In the genomic region with DNA sequence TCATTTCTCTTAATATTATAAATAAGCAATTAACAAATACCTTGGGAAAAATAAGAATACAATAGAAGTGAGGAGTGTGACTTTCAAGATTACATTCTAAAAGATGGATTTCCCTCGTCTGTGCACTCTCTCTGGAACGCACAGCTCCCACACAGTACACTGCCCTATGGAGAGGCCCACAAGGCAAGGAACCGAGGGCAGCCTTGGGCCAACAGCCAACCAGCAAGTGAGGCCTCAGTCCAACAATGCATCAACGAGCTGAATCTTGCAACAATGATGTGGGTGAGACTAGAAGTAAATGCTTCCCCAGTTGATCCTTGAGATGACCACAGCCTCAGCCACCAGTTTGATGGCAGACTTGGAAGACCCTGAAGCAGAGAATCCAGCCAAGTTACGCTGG, we compare ENCODE assay signal across 19 cellular contexts. TPM values are rescaled to one million over a fixed set of nuclear protein-coding genes. Genes with fewer than 3 reads are reported as not detected.
DNase-seq lines count a peak whose midpoint lies in the region; ATAC-seq, FAIRE-seq and TF ChIP-seq lines count a peak whose summit lies in the region.
"Had no signal": no experiment of that assay in that cellular context is flagged by ENCODE, and none has a peak within 500 bp of the region (broad histone marks: within the 10 kb centered on the region; RNA-seq: fewer than 3 reads in every experiment).

No MANE protein-coding gene starts in this region.

- H2AFZ ChIP-seq in HepG2 (ENCODE audit: low read length) = no peak overlapping the region

- no peaks in the 10 kb centered on the region for H3K9me3 ChIP-seq in HepG2 (ENCODE audit: low read length)
- no peaks in the 10 kb centered on the region for H3K9me3 ChIP-seq in right lobe of liver
- no peaks in the 10 kb centered on the region for H3K9me3 ChIP-seq in naive thymus-derived CD4-positive, alpha-beta T cell (ENCODE audit: control insufficient read depth in 2 of 3, low read length in 3 of 3)
- H3K9me3 ChIP-seq: BE2C, SJCRH30 had no signal

- peaks cover 29% of the 10 kb centered on the region for H3K36me3 Mint-ChIP-seq in T-cell
- peaks cover 0 to 33% (median 20%) of the 10 kb centered on the region in 5 donors for H3K36me3 Mint-ChIP-seq in naive thymus-derived CD4-positive, alpha-beta T cell
- peaks cover 36 to 54% of the 10 kb centered on the region in 2 donors for H3K36me3 Mint-ChIP-seq in stimulated activated naive B cell treated with anti-CD40 and anti-IgM and Interleukin-4, amounts not matched to agents 10 μg/mL and 1 μg/mL and 100 μg/mL, for 72 hours

- H3K4me1 ChIP-seq in HepG2 (ENCODE audit: insufficient read depth, low read length) (peaks cover 48% of the 10 kb centered on the region), right lobe of liver (peaks cover 0 to 13% (median 2%) of the 10 kb centered on the region in 4 donors)
- peaks cover 5 to 37% of the 10 kb centered on the region in 2 donors for H3K4me1 ChIP-seq in naive thymus-derived CD4-positive, alpha-beta T cell (ENCODE audit: control insufficient read depth in 2 of 2, insufficient read depth in 2 of 2, low read length in 2 of 2)
- H3K4me1 ChIP-seq: SJCRH30 had no signal

- H3K4me3 Mint-ChIP-seq in T-cell = no peak overlapping the region
- H3K4me3 Mint-ChIP-seq in naive thymus-derived CD4-positive, alpha-beta T cell = peak overlapping the region in 4 of 10 donors; percentile 35 to 53 (median 46)
- H3K4me3 Mint-ChIP-seq in stimulated activated naive B cell treated with anti-CD40 and anti-IgM and Interleukin-4, amounts not matched to agents 10 μg/mL and 1 μg/mL and 100 μg/mL, for 72 hours = no peak overlapping the region

- TF ChIP-seq POLR2A in HepG2 (IDR thresholded peaks at IDR 0.05; ENCODE audit: insufficient read depth in 1 of 2, low read depth in 2 of 2, low read length in 2 of 2) (no peak), right lobe of liver (IDR thresholded peaks at IDR 0.05) (no peak), erythroblast (IDR thresholded peaks at IDR 0.05; ENCODE audit: low read length) (no peak)

- WGBS in HepG2 (ENCODE audit: low lambda C conversion rate) = 80% methylated on average over 5 of the region's 5 CpGs
- 88% methylated on average over 3 of the region's 5 CpGs for WGBS in right lobe of liver (ENCODE audit: insufficient coverage, low coverage, low lambda C conversion rate, missing lambda C conversion rate)

- H3K27ac Mint-ChIP-seq in T-cell = peak overlapping the region; percentile 72 to 78
- peak overlapping the region; percentile 52 to 100 (median 93) for H3K27ac Mint-ChIP-seq in naive thymus-derived CD4-positive, alpha-beta T cell
- no peak overlapping the region for H3K27ac Mint-ChIP-seq in stimulated activated naive B cell treated with anti-CD40 and anti-IgM and Interleukin-4, amounts not matched to agents 10 μg/mL and 1 μg/mL and 100 μg/mL, for 72 hours

- ATAC-seq in HepG2 (no peak), right lobe of liver (no peak), T-cell (replicated peaks in 1 of 4) (no peak)
- ATAC-seq in naive thymus-derived CD4-positive, alpha-beta T cell = no peak
- no peak for ATAC-seq in stimulated activated naive B cell treated with anti-CD40 and anti-IgM and Interleukin-4, amounts not matched to agents 10 μg/mL and 1 μg/mL and 100 μg/mL, for 72 hours (replicated peaks)

- H3K4me3 ChIP-seq in HepG2 (replicated peaks in 1 of 3; ENCODE audit: insufficient read depth in 1 of 3, low read depth in 2 of 3, low read length in 3 of 3) (no peak overlapping the region), right lobe of liver (no peak overlapping the region)
- H3K4me3 ChIP-seq in naive thymus-derived CD4-positive, alpha-beta T cell (ENCODE audit: low read length) = no peak overlapping the region
- H3K4me3 ChIP-seq: SJCRH30 had no signal

- TF ChIP-seq EP300 in HepG2 (IDR thresholded peaks at IDR 0.05; ENCODE audit: low read depth in 2 of 2, low read length in 2 of 2) (no peak), HepG2 (CRISPR knock-in tag; IDR thresholded peaks at IDR 0.05; ENCODE audit: borderline replicate concordance) (no peak)

- no peak overlapping the region for H3K9ac ChIP-seq in HepG2 (ENCODE audit: insufficient read depth, low read depth, low read length)

- H3K27me3 ChIP-seq in HepG2 (ENCODE audit: control insufficient read depth in 1 of 2, insufficient read depth in 2 of 2, low read length in 2 of 2) (no peaks in the 10 kb centered on the region), right lobe of liver (no peaks in the 10 kb centered on the region)
- no peaks in the 10 kb centered on the region for H3K27me3 ChIP-seq in naive thymus-derived CD4-positive, alpha-beta T cell (ENCODE audit: control insufficient read depth in 2 of 2, insufficient read depth in 2 of 2, low read length in 2 of 2)
- H3K27me3 ChIP-seq: BE2C, SJCRH30 had no signal

- TF ChIP-seq RAD21 in HepG2 (CRISPR knock-in tag; IDR thresholded peaks at IDR 0.05) = no peak

- DNase-seq in HepG2 (ENCODE audit: low spot score) = no peak
- no peak for DNase-seq in right lobe of liver
- no peak for DNase-seq in T-cell
- no peak for DNase-seq in naive thymus-derived CD4-positive, alpha-beta T cell
- DNase-seq in stimulated activated naive B cell treated with anti-CD40 and anti-IgM and Interleukin-4, amounts not matched to agents 10 μg/mL and 1 μg/mL and 100 μg/mL, for 72 hours = no peak
- no peak for DNase-seq in GOT3 (lab: John Stamatoyannopoulos, UW)
- no peak for DNase-seq in erythroblast (lab: John Stamatoyannopoulos, UW)
- DNase-seq: DMS153, EL, HCEC 1CT, KG1, NCI-H1048, NCI-H226, NCI-H526 treated with DMSO at 0.1 percent for 48 hours, OCI-M1, RPMI8226, SJCRH30 had no signal

- no peak overlapping the region for H3K4me2 ChIP-seq in HepG2 (ENCODE audit: low read depth, low read length)

- H3K27ac ChIP-seq in HepG2 (ENCODE audit: extremely low read length, insufficient read depth, low read length) = no peak overlapping the region
- no peak overlapping the region for H3K27ac ChIP-seq in right lobe of liver
- H3K27ac ChIP-seq in naive thymus-derived CD4-positive, alpha-beta T cell (ENCODE audit: low read depth, low read length) = peak overlapping the region; percentile 4
- H3K27ac ChIP-seq: SJCRH30 had no signal

- peaks cover 41 to 59% (median 58%) of the 10 kb centered on the region in 3 donors for H3K4me1 Mint-ChIP-seq in T-cell
- H3K4me1 Mint-ChIP-seq in naive thymus-derived CD4-positive, alpha-beta T cell = peaks cover 23 to 75% (median 59%) of the 10 kb centered on the region in 7 donors
- peaks cover 5 to 15% of the 10 kb centered on the region in 2 donors for H3K4me1 Mint-ChIP-seq in stimulated activated naive B cell treated with anti-CD40 and anti-IgM and Interleukin-4, amounts not matched to agents 10 μg/mL and 1 μg/mL and 100 μg/mL, for 72 hours

- H4K20me1 ChIP-seq in HepG2 (ENCODE audit: insufficient read depth, low read length) = no peaks in the 10 kb centered on the region

- in situ Hi-C loops in HepG2 (cut with HindIII; ENCODE audit: extremely low pct_ligation_motif_present, low pct_unique_long_range_greater_than_20kb) = loop anchor here (10.0 kb wide), 1 partner anchor 64 kb away; no protein-coding TSS in a partner anchor

- no peaks in the 10 kb centered on the region for H3K27me3 Mint-ChIP-seq in T-cell
- no peaks in the 10 kb centered on the region for H3K27me3 Mint-ChIP-seq in naive thymus-derived CD4-positive, alpha-beta T cell
- H3K27me3 Mint-ChIP-seq in stimulated activated naive B cell treated with anti-CD40 and anti-IgM and Interleukin-4, amounts not matched to agents 10 μg/mL and 1 μg/mL and 100 μg/mL, for 72 hours = no peaks in the 10 kb centered on the region

- peaks cover 0 to 3% (median 0%) of the 10 kb centered on the region in 3 donors for H3K9me3 Mint-ChIP-seq in T-cell
- peaks cover 0 to 9% (median 3%) of the 10 kb centered on the region in 11 donors for H3K9me3 Mint-ChIP-seq in naive thymus-derived CD4-positive, alpha-beta T cell
- H3K9me3 Mint-ChIP-seq in stimulated activated naive B cell treated with anti-CD40 and anti-IgM and Interleukin-4, amounts not matched to agents 10 μg/mL and 1 μg/mL and 100 μg/mL, for 72 hours = peaks cover 5 to 9% of the 10 kb centered on the region in 2 donors

- no peak for TF ChIP-seq CTCF in HepG2 (CRISPR knock-in tag; IDR thresholded peaks at IDR 0.05)
- no peak for TF ChIP-seq CTCF in right lobe of liver (IDR thresholded peaks at IDR 0.05)

- intact Hi-C loops in HepG2 (cut with micrococcal nuclease; ENCODE audit: unreplicated experiment) = loop anchor here (2.0 to 5.0 kb wide), 2 partner anchors 42 to 90 kb away; a partner anchor contains a TSS
- intact Hi-C loops in right lobe of liver (cut with DNase I) = loop anchor here in 1 of 2 donors (10.0 kb wide), 1 partner anchor 74 kb away; a partner anchor contains a TSS
- intact Hi-C loops in naive thymus-derived CD4-positive, alpha-beta T cell (cut with micrococcal nuclease) = loop anchor here in 1 of 2 donors (2.0 to 5.0 kb wide), 2 partner anchors 47 to 198 kb away; a partner anchor contains a TSS

- BruUV-seq in HepG2 (replicated peaks; lab: Mats Ljungman, UMichigan) = no TSS peak

- no peaks in the 10 kb centered on the region for H3K79me2 ChIP-seq in HepG2 (ENCODE audit: insufficient read depth, low read length)

- FAIRE-seq in HepG2 (lab: Jason Lieb, UNC) = no peak

- peaks cover 7 to 22% of the 10 kb centered on the region in 2 experiments; a peak in 4 of 5 replicates for H3K36me3 ChIP-seq in HepG2 (replicated peaks in 1 of 2; ENCODE audit: control insufficient read depth in 1 of 2, insufficient read depth in 2 of 2, low read length in 2 of 2)
- H3K36me3 ChIP-seq in right lobe of liver = peaks cover 0 to 7% (median 0%) of the 10 kb centered on the region in 4 donors
- peaks cover 0 to 11% (median 0%) of the 10 kb centered on the region in 3 experiments for H3K36me3 ChIP-seq in naive thymus-derived CD4-positive, alpha-beta T cell (ENCODE audit: control insufficient read depth in 2 of 3, insufficient read depth in 3 of 3, low read length in 3 of 3)
- H3K36me3 ChIP-seq: BE2C had no signal

- CTCF ChIA-PET in HepG2 (lab: Yijun Ruan, JAX; ENCODE audit: low intra/inter-chr PET ratio, low total read pairs) = no interaction called here
- CTCF ChIA-PET in T-cell (lab: Charles Lee) = interaction anchor here in 1 of 2 donors (1.4 kb wide), 1 partner anchor 37 kb away, joined by 3 read pairs; no protein-coding TSS in a partner anchor
- CTCF ChIA-PET in naive thymus-derived CD4-positive, alpha-beta T cell (lab: Charles Lee) = interaction anchor here (0.9 to 2.6 kb wide), 8 partner anchors 11 to 597 kb away, joined by 3 to 27 read pairs (median 4); a partner anchor contains a TSS

- POLR2A ChIA-PET in HepG2 (lab: Yijun Ruan, JAX) (interaction anchor here (1.6 kb wide), 1 partner anchor 74 kb away, joined by 3 read pairs; a partner anchor contains a TSS), T-cell (lab: Charles Lee) (no interaction called here)
- POLR2A ChIA-PET in naive thymus-derived CD4-positive, alpha-beta T cell (lab: Charles Lee) = interaction anchor here (0.6 to 3.6 kb wide), 8 partner anchors 11 to 433 kb away, joined by 3 to 11 read pairs (median 5); a partner anchor contains a TSS

RNA-seq across cellular contexts. Expression of a gene that starts 34.5 kb away (rescaled TPM):
- total RNA-seq in HepG2 (2016; rRNA removed; fragmentation: Illumina TruSeq; extraction: Trizol) = not detected in 2 replicates
- total RNA-seq in HepG2 (2016; cell fraction: cytosol; rRNA removed; fragmentation: Illumina TruSeq; extraction: Trizol; ENCODE audit: low read depth) = not detected in 2 replicates
- total RNA-seq in HepG2 (2016; cell fraction: insoluble cytoplasmic fraction; rRNA removed; fragmentation: Illumina TruSeq; extraction: Trizol) = not detected in 2 replicates
- total RNA-seq in HepG2 (2016; cell fraction: membrane; rRNA removed; fragmentation: Illumina TruSeq; extraction: Trizol) = not detected in 2 replicates
- total RNA-seq in HepG2 (2016; cell fraction: nucleus; rRNA removed; fragmentation: Illumina TruSeq; extraction: Trizol) = not detected in 2 replicates
- 0.12 and 0.21 TPM in 2 replicates for polyA plus RNA-seq in HepG2 (2011; rRNA removed)
- 0.22 and 0.74 TPM in 2 replicates for polyA plus RNA-seq in HepG2 (2011; cell fraction: cytosol; rRNA removed)
- 0.37 and 0.38 TPM in 2 replicates for polyA plus RNA-seq in HepG2 (2011; cell fraction: nucleus; rRNA removed)
- polyA plus RNA-seq in HepG2 (2012) = not detected in 2 replicates
- not detected in 2 replicates for polyA plus RNA-seq in HepG2 (2016; cell fraction: cytosol; fragmentation: Illumina TruSeq; extraction: Trizol; ENCODE audit: low read depth)
- polyA plus RNA-seq in HepG2 (2016; cell fraction: insoluble cytoplasmic fraction; fragmentation: Illumina TruSeq; extraction: Trizol; ENCODE audit: low read depth) = not detected in 2 replicates
- not detected in 2 replicates for polyA plus RNA-seq in HepG2 (2016; cell fraction: membrane; fragmentation: Illumina TruSeq; extraction: Trizol; ENCODE audit: low read depth)
- not detected in 2 replicates for polyA plus RNA-seq in HepG2 (2016; cell fraction: nucleus; fragmentation: Illumina TruSeq; extraction: Trizol; ENCODE audit: insufficient read depth, low read depth)
- polyA minus RNA-seq in HepG2 (2011; rRNA and poly(A)+ RNA removed; ENCODE audit: low replicate concordance) = not detected in 2 replicates
- not detected in 2 replicates for polyA minus RNA-seq in HepG2 (2011; cell fraction: cytosol; rRNA and poly(A)+ RNA removed)
- not detected in 2 replicates for polyA minus RNA-seq in HepG2 (2011; cell fraction: nucleus; rRNA and poly(A)+ RNA removed)
- total RNA-seq in right lobe of liver = under 1 TPM in 2 of 6 experiments, not detected in 4; 0.74 to 0.93 TPM
- 1 to 10 TPM in 1 of 5 donors, under 1 TPM in 2, not detected in 2; 0.44 to 1.6 (median 0.59) TPM for total RNA-seq in T-cell
- under 1 TPM in 1 of 5 experiments, not detected in 4; 0.89 TPM for total RNA-seq in naive thymus-derived CD4-positive, alpha-beta T cell
- polyA plus RNA-seq in naive thymus-derived CD4-positive, alpha-beta T cell = not detected
- total RNA-seq: M059J, SJCRH30 had no signal

RNA-seq across cellular contexts. Expression of a gene that starts 40.6 kb away (rescaled TPM):
- total RNA-seq in HepG2 (2016; rRNA removed; fragmentation: Illumina TruSeq; extraction: Trizol) (46.8 and 63.4 TPM in 2 replicates), right lobe of liver (10 to 100 TPM; 10.3 to 18.2 (median 11.3) TPM), T-cell (10 to 100 TPM; 23.2 to 33.5 (median 28.7) TPM)
- 4.3 and 4.6 TPM in 2 replicates for total RNA-seq in HepG2 (2016; cell fraction: cytosol; rRNA removed; fragmentation: Illumina TruSeq; extraction: Trizol; ENCODE audit: low read depth)
- 45.4 and 62.9 TPM in 2 replicates for total RNA-seq in HepG2 (2016; cell fraction: insoluble cytoplasmic fraction; rRNA removed; fragmentation: Illumina TruSeq; extraction: Trizol)
- total RNA-seq in HepG2 (2016; cell fraction: membrane; rRNA removed; fragmentation: Illumina TruSeq; extraction: Trizol) = 15.5 and 16.7 TPM in 2 replicates
- 27.9 and 28.4 TPM in 2 replicates for total RNA-seq in HepG2 (2016; cell fraction: nucleus; rRNA removed; fragmentation: Illumina TruSeq; extraction: Trizol)
- polyA plus RNA-seq in HepG2 (2011; rRNA removed) = 34.4 and 36.6 TPM in 2 replicates
- 23.0 and 32.0 TPM in 2 replicates for polyA plus RNA-seq in HepG2 (2011; cell fraction: cytosol; rRNA removed)
- 12.1 and 17.5 TPM in 2 replicates for polyA plus RNA-seq in HepG2 (2011; cell fraction: nucleus; rRNA removed)
- 23.7 and 26.2 TPM in 2 replicates for polyA plus RNA-seq in HepG2 (2012)
- polyA plus RNA-seq in HepG2 (2016; cell fraction: cytosol; fragmentation: Illumina TruSeq; extraction: Trizol; ENCODE audit: low read depth) = 2.5 TPM in 2 replicates
- polyA plus RNA-seq in HepG2 (2016; cell fraction: insoluble cytoplasmic fraction; fragmentation: Illumina TruSeq; extraction: Trizol; ENCODE audit: low read depth) = 55.4 and 56.5 TPM in 2 replicates
- 6.5 and 7.2 TPM in 2 replicates for polyA plus RNA-seq in HepG2 (2016; cell fraction: membrane; fragmentation: Illumina TruSeq; extraction: Trizol; ENCODE audit: low read depth)
- polyA plus RNA-seq in HepG2 (2016; cell fraction: nucleus; fragmentation: Illumina TruSeq; extraction: Trizol; ENCODE audit: insufficient read depth, low read depth) = 33.3 and 36.2 TPM in 2 replicates
- polyA minus RNA-seq in HepG2 (2011; rRNA and poly(A)+ RNA removed; ENCODE audit: low replicate concordance) = 24.9 and 38.7 TPM in 2 replicates
- 27.8 and 30.8 TPM in 2 replicates for polyA minus RNA-seq in HepG2 (2011; cell fraction: cytosol; rRNA and poly(A)+ RNA removed)
- polyA minus RNA-seq in HepG2 (2011; cell fraction: nucleus; rRNA and poly(A)+ RNA removed) = 26.4 and 34.6 TPM in 2 replicates
- total RNA-seq in naive thymus-derived CD4-positive, alpha-beta T cell = 10 to 100 TPM; 24.5 to 41.9 (median 30.6) TPM
- polyA plus RNA-seq in naive thymus-derived CD4-positive, alpha-beta T cell = 10 to 100 TPM; 21.2 to 26.3 TPM

RNA-seq across cellular contexts. Expression of a gene that starts 40.6 kb away (rescaled TPM):
- total RNA-seq in HepG2 (2016; rRNA removed; fragmentation: Illumina TruSeq; extraction: Trizol) = 5.4 and 5.6 TPM in 2 replicates
- total RNA-seq in HepG2 (2016; cell fraction: cytosol; rRNA removed; fragmentation: Illumina TruSeq; extraction: Trizol; ENCODE audit: low read depth) = 1.1 and 1.2 TPM in 2 replicates
- total RNA-seq in HepG2 (2016; cell fraction: insoluble cytoplasmic fraction; rRNA removed; fragmentation: Illumina TruSeq; extraction: Trizol) = 4.7 and 5.2 TPM in 2 replicates
- 3.0 TPM in 2 replicates for total RNA-seq in HepG2 (2016; cell fraction: membrane; rRNA removed; fragmentation: Illumina TruSeq; extraction: Trizol)
- 3.8 and 4.4 TPM in 2 replicates for total RNA-seq in HepG2 (2016; cell fraction: nucleus; rRNA removed; fragmentation: Illumina TruSeq; extraction: Trizol)
- polyA plus RNA-seq in HepG2 (2011; rRNA removed) = 4.6 and 5.3 TPM in 2 replicates
- polyA plus RNA-seq in HepG2 (2011; cell fraction: cytosol; rRNA removed) = 4.0 and 4.4 TPM in 2 replicates
- 6.4 and 7.0 TPM in 2 replicates for polyA plus RNA-seq in HepG2 (2011; cell fraction: nucleus; rRNA removed)
- polyA plus RNA-seq in HepG2 (2012) = 3.5 and 3.7 TPM in 2 replicates
- polyA plus RNA-seq in HepG2 (2016; cell fraction: cytosol; fragmentation: Illumina TruSeq; extraction: Trizol; ENCODE audit: low read depth) = 0.60 and 0.69 TPM in 2 replicates
- 5.0 and 5.2 TPM in 2 replicates for polyA plus RNA-seq in HepG2 (2016; cell fraction: insoluble cytoplasmic fraction; fragmentation: Illumina TruSeq; extraction: Trizol; ENCODE audit: low read depth)
- polyA plus RNA-seq in HepG2 (2016; cell fraction: membrane; fragmentation: Illumina TruSeq; extraction: Trizol; ENCODE audit: low read depth) = 1.2 and 1.6 TPM in 2 replicates
- 5.2 and 5.3 TPM in 2 replicates for polyA plus RNA-seq in HepG2 (2016; cell fraction: nucleus; fragmentation: Illumina TruSeq; extraction: Trizol; ENCODE audit: insufficient read depth, low read depth)
- 2.1 and 16.1 TPM in 2 replicates for polyA minus RNA-seq in HepG2 (2011; rRNA and poly(A)+ RNA removed; ENCODE audit: low replicate concordance)
- polyA minus RNA-seq in HepG2 (2011; cell fraction: cytosol; rRNA and poly(A)+ RNA removed) = 4.9 and 5.5 TPM in 2 replicates
- 5.0 and 6.8 TPM in 2 replicates for polyA minus RNA-seq in HepG2 (2011; cell fraction: nucleus; rRNA and poly(A)+ RNA removed)
- 1 to 10 TPM; 1.8 to 3.2 (median 2.0) TPM for total RNA-seq in right lobe of liver
- total RNA-seq in T-cell = 10 to 100 TPM in 4 of 5 donors, 1 to 10 TPM in 1; 9.4 to 13.4 (median 10.8) TPM
- total RNA-seq in naive thymus-derived CD4-positive, alpha-beta T cell = 10 to 100 TPM in 2 of 5 experiments, 1 to 10 TPM in 3; 8.3 to 13.8 (median 9.5) TPM
- 1 to 10 TPM; 5.8 to 8.7 TPM for polyA plus RNA-seq in naive thymus-derived CD4-positive, alpha-beta T cell

RNA-seq across cellular contexts. Expression of a gene that starts 47.6 kb away (rescaled TPM):
- not detected in 2 replicates for total RNA-seq in HepG2 (2016; rRNA removed; fragmentation: Illumina TruSeq; extraction: Trizol)
- total RNA-seq in HepG2 (2016; cell fraction: cytosol; rRNA removed; fragmentation: Illumina TruSeq; extraction: Trizol; ENCODE audit: low read depth) = not detected in 2 replicates
- total RNA-seq in HepG2 (2016; cell fraction: insoluble cytoplasmic fraction; rRNA removed; fragmentation: Illumina TruSeq; extraction: Trizol) = not detected in 2 replicates
- total RNA-seq in HepG2 (2016; cell fraction: membrane; rRNA removed; fragmentation: Illumina TruSeq; extraction: Trizol) = not detected in 2 replicates
- total RNA-seq in HepG2 (2016; cell fraction: nucleus; rRNA removed; fragmentation: Illumina TruSeq; extraction: Trizol) = not detected in 2 replicates
- polyA plus RNA-seq in HepG2 (2011; rRNA removed) = not detected in 2 replicates
- polyA plus RNA-seq in HepG2 (2011; cell fraction: cytosol; rRNA removed) = not detected in 2 replicates
- polyA plus RNA-seq in HepG2 (2011; cell fraction: nucleus; rRNA removed) = not detected in 2 replicates
- not detected in 2 replicates for polyA plus RNA-seq in HepG2 (2012)
- not detected in 2 replicates for polyA plus RNA-seq in HepG2 (2016; cell fraction: cytosol; fragmentation: Illumina TruSeq; extraction: Trizol; ENCODE audit: low read depth)
- not detected in 2 replicates for polyA plus RNA-seq in HepG2 (2016; cell fraction: insoluble cytoplasmic fraction; fragmentation: Illumina TruSeq; extraction: Trizol; ENCODE audit: low read depth)
- polyA plus RNA-seq in HepG2 (2016; cell fraction: membrane; fragmentation: Illumina TruSeq; extraction: Trizol; ENCODE audit: low read depth) = not detected in 2 replicates
- not detected in 2 replicates for polyA plus RNA-seq in HepG2 (2016; cell fraction: nucleus; fragmentation: Illumina TruSeq; extraction: Trizol; ENCODE audit: insufficient read depth, low read depth)
- not detected in 2 replicates for polyA minus RNA-seq in HepG2 (2011; rRNA and poly(A)+ RNA removed; ENCODE audit: low replicate concordance)
- polyA minus RNA-seq in HepG2 (2011; cell fraction: cytosol; rRNA and poly(A)+ RNA removed) = not detected in 2 replicates
- not detected in 2 replicates for polyA minus RNA-seq in HepG2 (2011; cell fraction: nucleus; rRNA and poly(A)+ RNA removed)
- total RNA-seq in right lobe of liver = 10 to 100 TPM in 2 of 6 experiments, 1 to 10 TPM in 4; 1.8 to 41.2 (median 7.0) TPM
- 1 to 10 TPM in 2 of 5 donors, under 1 TPM in 1, not detected in 2; 0.92 to 3.0 (median 1.5) TPM for total RNA-seq in T-cell
- 1 to 10 TPM in 2 of 5 experiments, not detected in 3; 1.8 to 2.3 TPM for total RNA-seq in naive thymus-derived CD4-positive, alpha-beta T cell
- polyA plus RNA-seq in naive thymus-derived CD4-positive, alpha-beta T cell = 1 to 10 TPM; 1.2 to 1.4 TPM
- total RNA-seq: M059J, SJCRH30 had no signal

RNA-seq across cellular contexts. Expression of a gene that starts 54.3 kb away (rescaled TPM):
- total RNA-seq in HepG2 (2016; rRNA removed; fragmentation: Illumina TruSeq; extraction: Trizol) (7.4 and 10.1 TPM in 2 replicates), right lobe of liver (1 to 10 TPM; 3.9 to 6.1 (median 4.9) TPM), T-cell (10 to 100 TPM; 14.4 to 19.6 (median 15.3) TPM)
- total RNA-seq in HepG2 (2016; cell fraction: cytosol; rRNA removed; fragmentation: Illumina TruSeq; extraction: Trizol; ENCODE audit: low read depth) = 1.6 and 1.9 TPM in 2 replicates
- 7.6 and 10.2 TPM in 2 replicates for total RNA-seq in HepG2 (2016; cell fraction: insoluble cytoplasmic fraction; rRNA removed; fragmentation: Illumina TruSeq; extraction: Trizol)
- total RNA-seq in HepG2 (2016; cell fraction: membrane; rRNA removed; fragmentation: Illumina TruSeq; extraction: Trizol) = 5.4 and 6.1 TPM in 2 replicates
- total RNA-seq in HepG2 (2016; cell fraction: nucleus; rRNA removed; fragmentation: Illumina TruSeq; extraction: Trizol) = 7.0 and 8.3 TPM in 2 replicates
- 31.3 and 49.2 TPM in 2 replicates for polyA plus RNA-seq in HepG2 (2011; rRNA removed)
- 33.5 and 37.7 TPM in 2 replicates for polyA plus RNA-seq in HepG2 (2011; cell fraction: cytosol; rRNA removed)
- 96.7 and 99.2 TPM in 2 replicates for polyA plus RNA-seq in HepG2 (2011; cell fraction: nucleus; rRNA removed)
- 15.6 and 27.0 TPM in 2 replicates for polyA plus RNA-seq in HepG2 (2012)
- polyA plus RNA-seq in HepG2 (2016; cell fraction: cytosol; fragmentation: Illumina TruSeq; extraction: Trizol; ENCODE audit: low read depth) = 1.5 TPM in 2 replicates
- polyA plus RNA-seq in HepG2 (2016; cell fraction: insoluble cytoplasmic fraction; fragmentation: Illumina TruSeq; extraction: Trizol; ENCODE audit: low read depth) = 10.0 and 11.9 TPM in 2 replicates
- polyA plus RNA-seq in HepG2 (2016; cell fraction: membrane; fragmentation: Illumina TruSeq; extraction: Trizol; ENCODE audit: low read depth) = 5.0 and 5.4 TPM in 2 replicates
- polyA plus RNA-seq in HepG2 (2016; cell fraction: nucleus; fragmentation: Illumina TruSeq; extraction: Trizol; ENCODE audit: insufficient read depth, low read depth) = 19.6 and 21.4 TPM in 2 replicates
- polyA minus RNA-seq in HepG2 (2011; rRNA and poly(A)+ RNA removed; ENCODE audit: low replicate concordance) = 1.3 and 64.0 TPM in 2 replicates
- polyA minus RNA-seq in HepG2 (2011; cell fraction: cytosol; rRNA and poly(A)+ RNA removed) = 19.8 and 26.7 TPM in 2 replicates
- polyA minus RNA-seq in HepG2 (2011; cell fraction: nucleus; rRNA and poly(A)+ RNA removed) = 14.9 and 19.3 TPM in 2 replicates
- total RNA-seq in naive thymus-derived CD4-positive, alpha-beta T cell = 10 to 100 TPM in 4 of 5 experiments, under 1 TPM in 1; 0.73 to 34.6 (median 22.0) TPM
- 1 to 10 TPM; 4.4 to 4.8 TPM for polyA plus RNA-seq in naive thymus-derived CD4-positive, alpha-beta T cell

Comparison
In these comparisons a context has a peak if more than half of its experiments do, and no peak if none do; other contexts are left out.
1. POLR2A ChIA-PET loops: an anchor here in HepG2 (1.6 kb wide) and naive thymus-derived CD4-positive, alpha-beta T cell (0.6 to 3.6 kb wide); none called in T-cell.